In the genomic region with DNA sequence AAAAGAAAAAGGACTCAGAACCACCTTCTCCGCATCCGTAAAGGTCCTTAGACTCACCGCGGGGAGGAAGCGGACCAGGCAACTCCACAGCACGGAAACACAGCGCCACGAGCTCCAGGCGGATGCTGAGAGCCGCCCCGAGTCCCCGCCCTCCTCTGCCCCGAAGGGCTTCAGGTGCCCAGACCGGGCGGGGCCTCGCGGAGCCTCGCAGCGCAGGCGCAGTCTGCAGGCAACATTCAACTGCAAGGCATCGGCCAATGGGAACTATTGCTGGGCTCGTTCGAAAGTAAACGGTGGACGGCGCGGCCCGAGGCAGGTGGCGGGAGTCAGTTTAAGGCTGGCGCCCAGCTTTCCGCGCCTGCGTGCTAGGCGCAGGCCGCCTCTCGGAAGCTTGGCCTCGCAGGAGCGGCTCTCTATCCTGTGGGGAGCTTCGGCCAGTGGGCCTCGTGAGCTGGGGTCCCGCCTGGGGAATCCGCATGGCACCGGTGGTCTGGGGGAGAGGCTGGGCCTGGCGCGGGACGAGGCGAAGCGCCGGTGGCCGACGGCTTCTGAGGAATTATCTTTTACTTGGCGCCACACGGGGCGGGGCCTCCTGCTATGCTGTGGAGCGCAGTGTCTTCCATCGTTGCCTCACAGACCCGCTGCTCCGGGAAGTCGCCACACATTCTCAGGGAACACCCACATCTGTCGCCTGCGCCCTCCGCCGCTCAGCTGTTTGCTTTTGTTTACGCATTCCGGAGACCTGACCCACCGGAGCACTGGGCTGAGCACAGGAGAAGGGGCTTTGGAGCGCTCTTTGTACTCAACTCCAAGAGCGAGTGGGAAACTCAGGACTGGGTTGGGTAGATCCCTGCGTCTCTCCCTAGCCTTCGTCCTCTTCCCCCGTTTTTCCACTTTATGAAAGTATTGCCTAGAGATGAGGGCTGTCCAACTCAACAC, we compare ENCODE assay signal across 8 cellular contexts. TPM values are rescaled to one million over a fixed set of nuclear protein-coding genes. Genes with fewer than 3 reads are reported as not detected.
DNase-seq lines count a peak whose midpoint lies in the region; ATAC-seq and TF ChIP-seq lines count a peak whose summit lies in the region.

A gene with protein sequence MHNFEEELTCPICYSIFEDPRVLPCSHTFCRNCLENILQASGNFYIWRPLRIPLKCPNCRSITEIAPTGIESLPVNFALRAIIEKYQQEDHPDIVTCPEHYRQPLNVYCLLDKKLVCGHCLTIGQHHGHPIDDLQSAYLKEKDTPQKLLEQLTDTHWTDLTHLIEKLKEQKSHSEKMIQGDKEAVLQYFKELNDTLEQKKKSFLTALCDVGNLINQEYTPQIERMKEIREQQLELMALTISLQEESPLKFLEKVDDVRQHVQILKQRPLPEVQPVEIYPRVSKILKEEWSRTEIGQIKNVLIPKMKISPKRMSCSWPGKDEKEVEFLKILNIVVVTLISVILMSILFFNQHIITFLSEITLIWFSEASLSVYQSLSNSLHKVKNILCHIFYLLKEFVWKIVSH (minus strand): TSS at position 127 of the 939 bp plus-strand sequence. CDS start 10,603 bp downstream, outside the sequence.

- peak within 1 kb of the TSS; percentile 98 for H3K4me3 Mint-ChIP-seq in nephron progenitor cell

- no peaks in the 10 kb centered on the region for H3K9me3 ChIP-seq in Panc1 (ENCODE audit: control insufficient read depth, insufficient read depth, low read depth, low read length)

- H3K27me3 Mint-ChIP-seq in nephron progenitor cell (ENCODE audit: low read depth, poor library complexity), result peaks cover 11% of the 10 kb centered on the region

- peaks cover 9% of the 10 kb centered on the region for H3K36me3 ChIP-seq in Panc1 (ENCODE audit: control insufficient read depth, insufficient read depth, low read length)

- DNase-seq in AG08396 (ENCODE audit: low spot score) (peak; percentile 98), GM19238 (ENCODE audit: insufficient read length, low spot score) (peak; percentile 99), Panc1 (ENCODE audit: low read depth, low spot score) (peak; percentile 75), fibroblast of the conjunctiva (ENCODE audit: low read depth) (peak; percentile 97), nephron progenitor cell (peak; percentile 97)
- DNase-seq in activated effector memory CD4-positive, alpha-beta T cell treated with Interleukin-2 at 50 U/mL for 16 hours, result peak; percentile 96
- peak; percentile 97 for DNase-seq in stimulated activated naive CD8-positive, alpha-beta T cell treated with anti-CD3 and anti-CD28 coated beads, Interleukin-15, Interleukin-2, amounts not matched to agents 100 U/mL and 50 U/mL, for 24 hours

- H3K36me3 Mint-ChIP-seq in nephron progenitor cell (ENCODE audit: low read depth), result peaks cover 33% of the 10 kb centered on the region

- peaks cover 30% of the 10 kb centered on the region for H3K9me3 Mint-ChIP-seq in nephron progenitor cell

- peaks cover 17% of the 10 kb centered on the region for H3K4me1 ChIP-seq in Panc1 (ENCODE audit: control insufficient read depth, insufficient read depth, low read length)

- peak; percentile 90 for ATAC-seq in HG03442 (IDR thresholded peaks at IDR 0.05; ENCODE audit: unreplicated experiment)
- ATAC-seq in Panc1, result peak; percentile 94
- ATAC-seq in stimulated activated naive CD8-positive, alpha-beta T cell treated with anti-CD3 and anti-CD28 coated beads, Interleukin-15, Interleukin-2, amounts not matched to agents 100 U/mL and 50 U/mL, for 24 hours, result peak; percentile 96

- peak within 1 kb of the TSS; percentile 98 for H3K27ac Mint-ChIP-seq in nephron progenitor cell

- peaks cover 35% of the 10 kb centered on the region for H3K4me1 Mint-ChIP-seq in nephron progenitor cell

- peak within 1 kb of the TSS; percentile 95 for H3K27ac ChIP-seq in Panc1 (ENCODE audit: low read length)

- in situ Hi-C loops in Panc1 (cut with HindIII; ENCODE audit: low pct_unique_long_range_greater_than_20kb, low sequenced_read_pairs), result no loop called here

- TF ChIP-seq CTCF in Panc1 (IDR thresholded peaks at IDR 0.05) (no peak), nephron progenitor cell (IDR thresholded peaks at IDR 0.05) (no peak)

- CTCF ChIA-PET in Panc1 (lab: Charles Lee), result interaction anchor here (0.6 to 1.0 kb wide), 2 partner anchors 8 to 416 kb away, joined by 3 read pairs; no protein-coding TSS in a partner anchor

- intact Hi-C loops in Panc1 (cut with micrococcal nuclease; ENCODE audit: unreplicated experiment), result loop anchor here (2.0 kb wide), 1 partner anchor 37 kb away; no protein-coding TSS in a partner anchor

- H3K4me3 ChIP-seq in Panc1 (ENCODE audit: low read depth in 2 of 2, low read length in 2 of 2), result peak within 1 kb of the TSS; percentile 82 to 83

- TSS peak; percentile 93 for BruUV-seq in Panc1 (replicated peaks; lab: Mats Ljungman, UMichigan)

- POLR2A ChIA-PET in Panc1 (lab: Charles Lee), result interaction anchor here (0.6 kb wide), 1 partner anchor 429 kb away, joined by 24 read pairs; no protein-coding TSS in a partner anchor

- no peaks in the 10 kb centered on the region for H3K27me3 ChIP-seq in Panc1 (ENCODE audit: control insufficient read depth, insufficient read depth, low read length)

RNA-seq across cellular contexts. Expression of the gene that starts here (rescaled TPM):
- 27.9 TPM for total RNA-seq in Panc1 (2021; ENCODE audit: unreplicated experiment)
- 9.2 TPM for polyA plus RNA-seq in Panc1 (2012; ENCODE audit: insufficient read length)

Comparison
In these comparisons a context has a peak if more than half of its experiments do, and no peak if none do; other contexts are left out.
1. Peak in every context shown above with its lines: DNase-seq, ATAC-seq, H3K4me3 ChIP-seq and H3K27ac ChIP-seq.